8 cellular contexts compared by ENCODE assay signal in the genomic region with DNA sequence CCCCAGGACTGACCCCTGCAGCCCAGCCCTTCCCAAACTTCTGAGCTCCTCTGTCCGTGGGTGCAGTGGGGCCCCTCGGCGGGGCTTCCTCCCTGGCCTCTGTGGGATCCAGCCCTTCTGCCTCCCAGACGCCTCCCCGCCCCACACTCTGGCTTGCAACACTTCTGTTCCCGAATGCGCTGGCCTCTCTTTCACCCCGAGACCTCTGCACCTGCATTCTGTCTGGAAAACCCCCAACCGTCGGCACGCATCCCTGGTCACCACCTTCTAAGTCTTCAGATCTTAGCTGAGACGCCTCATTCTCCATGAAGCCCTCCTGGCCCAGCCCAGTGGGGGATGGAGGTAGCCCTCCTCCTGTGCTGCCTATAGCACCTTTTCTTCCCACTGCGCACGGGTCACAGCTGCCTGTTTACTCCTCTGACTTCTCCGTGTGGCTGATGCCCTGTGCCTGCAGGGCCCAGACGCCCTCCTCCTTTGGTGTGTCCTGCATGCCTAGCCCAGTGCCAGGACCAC. TPM values are rescaled to one million over a fixed set of nuclear protein-coding genes. Genes with fewer than 3 reads are reported as not detected.
A peak's percentile ranks its signal among the peaks of the same experiment; 100 is the strongest.
DNase-seq lines count a peak whose midpoint lies in the region; ATAC-seq and TF ChIP-seq lines count a peak whose summit lies in the region.

No MANE protein-coding gene starts in this region.

- H2BK20ac ChIP-seq in IMR-90 (ENCODE audit: low read depth, low read length) = no peak overlapping the region

- peak overlapping the region; percentile 69 to 85 for H3K4me3 Mint-ChIP-seq in CD14-positive monocyte

- no peaks in the 10 kb centered on the region for H4K20me1 ChIP-seq in IMR-90 (ENCODE audit: insufficient read depth, low read length)

- in situ Hi-C loops in IMR-90 (cut with MboI; ENCODE audit: low sequenced_read_pairs) = no loop called here
- in situ Hi-C loops in HAP-1 (cut with MboI; ENCODE audit: low sequenced_read_pairs) = no loop called here

- H3K4me1 Mint-ChIP-seq in CD14-positive monocyte = peaks cover 55% of the 10 kb centered on the region

- H3K9ac ChIP-seq in IMR-90 (ENCODE audit: low read depth, low read length) = no peak overlapping the region

- H3K9me3 ChIP-seq in IMR-90 (ENCODE audit: control insufficient read depth, insufficient read depth, low read length) (no peaks in the 10 kb centered on the region), lung (ENCODE audit: control insufficient read depth in 2 of 2, insufficient read depth in 1 of 2, low read length in 1 of 2) (no peaks in the 10 kb centered on the region), HAP-1 (no peaks in the 10 kb centered on the region)

- ATAC-seq in IMR-90 (ENCODE audit: low read depth) (no peak), lung (ENCODE audit: insufficient read depth, low FRiP score) (no peak), GM21528 (IDR thresholded peaks at IDR 0.05; ENCODE audit: low FRiP score, unreplicated experiment) (no peak), HG02623 (IDR thresholded peaks at IDR 0.05; ENCODE audit: unreplicated experiment) (no peak)

- peak overlapping the region in 3 of 7 donors; percentile 47 to 80 (median 63) for H3K27ac Mint-ChIP-seq in CD14-positive monocyte

- H3K27me3 ChIP-seq in IMR-90 (ENCODE audit: control insufficient read depth, insufficient read depth, low read length) = peaks cover 7% of the 10 kb centered on the region; the same call in 1 of the 2 replicates
- H3K27me3 ChIP-seq in lung (ENCODE audit: control insufficient read depth, insufficient read depth) = no peaks in the 10 kb centered on the region
- no peaks in the 10 kb centered on the region for H3K27me3 ChIP-seq in HAP-1 (ENCODE audit: low read depth)

- H2BK5ac ChIP-seq in IMR-90 (ENCODE audit: low read depth, low read length, poor library complexity, severe bottlenecking) = no peak overlapping the region

- no peaks in the 10 kb centered on the region for H3K36me3 Mint-ChIP-seq in CD14-positive monocyte

- H3K4me1 ChIP-seq in IMR-90 (ENCODE audit: control insufficient read depth, insufficient read depth, low read length) (peaks cover 3% of the 10 kb centered on the region; the same call in 1 of the 2 replicates), lung (ENCODE audit: control insufficient read depth in 2 of 2, insufficient read depth in 2 of 2, low read length in 2 of 2) (peaks cover 0 to 21% of the 10 kb centered on the region in 2 donors), HAP-1 (no peaks in the 10 kb centered on the region)

- H4K91ac ChIP-seq in IMR-90 (ENCODE audit: insufficient read depth, low read depth, low read length) = no peak overlapping the region

- peaks cover 0 to 4% of the 10 kb centered on the region in 2 experiments; a peak in 1 of 4 replicates for H3K79me1 ChIP-seq in IMR-90 (ENCODE audit: low read depth in 1 of 2, low read length in 2 of 2)

- H4K8ac ChIP-seq in IMR-90 (ENCODE audit: low read depth in 2 of 2, low read length in 2 of 2) = no peak overlapping the region

- H2AK5ac ChIP-seq in IMR-90 (ENCODE audit: low read depth, low read length) = no peak overlapping the region

- no peak overlapping the region for H3K4me3 ChIP-seq in IMR-90 (ENCODE audit: insufficient read depth, low read depth, low read length)
- H3K4me3 ChIP-seq in lung = no peak overlapping the region
- H3K4me3 ChIP-seq in HAP-1 = no peak overlapping the region

- WGBS in IMR-90 (ENCODE audit: extremely low coverage in 2 of 2, insufficient read length in 1 of 2), 2 experiments = 27% methylated on average over 8 of the region's 16 CpGs; no CpG with 5 or more reads in 1 of the 2 experiments
- 14 to 31% methylated on average over 15 to 16 of the region's 16 CpGs for WGBS in lung, 2 donors

- POLR2A ChIA-PET in IMR-90 (lab: Charles Lee; ENCODE audit: unreplicated experiment) = no interaction called here

- H2BK120ac ChIP-seq in IMR-90 (ENCODE audit: low read depth, low read length) = no peak overlapping the region

- no peak overlapping the region for H3K18ac ChIP-seq in IMR-90 (ENCODE audit: low read depth, low read length)

- no peak overlapping the region for H3K4me2 ChIP-seq in IMR-90 (ENCODE audit: low read depth, low read length)

- H3K14ac ChIP-seq in IMR-90 (replicated peaks; ENCODE audit: low read depth, low read length) = no peak overlapping the region

- no peak for TF ChIP-seq POLR2A in IMR-90 (IDR thresholded peaks at IDR 0.05; ENCODE audit: low read depth, low read length)

- no peak for TF ChIP-seq RAD21 in IMR-90 (IDR thresholded peaks at IDR 0.05; ENCODE audit: low read length)

- H2BK15ac ChIP-seq in IMR-90 (ENCODE audit: low read depth, low read length) = no peak overlapping the region

- H3K27me3 Mint-ChIP-seq in CD14-positive monocyte (ENCODE audit: low read depth in 3 of 3) = peaks cover 0 to 2% (median 1%) of the 10 kb centered on the region in 3 donors

- no peak overlapping the region for H2AK9ac ChIP-seq in IMR-90 (replicated peaks; ENCODE audit: low read depth, low read length, poor library complexity)

- H3K9me3 Mint-ChIP-seq in CD14-positive monocyte = peaks cover 0 to 4% (median 0%) of the 10 kb centered on the region in 7 donors

- no peak overlapping the region for H4K5ac ChIP-seq in IMR-90 (ENCODE audit: low read depth, low read length)

- CTCF ChIA-PET in IMR-90 (lab: Yijun Ruan, JAX) = no interaction called here

- BruUV-seq in IMR-90 (replicated peaks; lab: Mats Ljungman, UMichigan) = no TSS peak

- no peak overlapping the region for H3K4ac ChIP-seq in IMR-90 (ENCODE audit: low read depth, low read length)

- intact Hi-C loops in CD14-positive monocyte (cut with micrococcal nuclease) = no loop called here
- intact Hi-C loops in IMR-90 (cut with micrococcal nuclease) = loop anchor here (10.0 kb wide), 1 partner anchor 447 kb away; no protein-coding TSS in a partner anchor

- H2AFZ ChIP-seq in IMR-90 (replicated peaks; ENCODE audit: low read length, poor library complexity) = peak overlapping the region; percentile 14

- no peak overlapping the region for H3K56ac ChIP-seq in IMR-90 (ENCODE audit: extremely low read depth, insufficient read depth, low read length)

- DNase-seq in CD14-positive monocyte (ENCODE audit: low spot score) (peak; percentile 51), IMR-90 (peak; percentile 13), lung (ENCODE audit: low spot score) (no peak), HAP-1 (ENCODE audit: low spot score in 2 of 2) (no peak), iPS-NIHi7 (ENCODE audit: extremely low spot score) (no peak)
- peak; percentile 28 for DNase-seq in activated naive CD4-positive, alpha-beta T cell treated with Interleukin-2 at 50 U/mL for 16 hours

- TF ChIP-seq CTCF in CD14-positive monocyte (IDR thresholded peaks at IDR 0.05) (no peak), IMR-90 (conservative IDR thresholded peaks at IDR 0.05; ENCODE audit: low read depth, low read length) (no peak), lung (IDR thresholded peaks at IDR 0.05; ENCODE audit: control extremely low read depth, extremely low read depth) (no peak)

- no peak overlapping the region for H3K27ac ChIP-seq in IMR-90 (ENCODE audit: insufficient read depth, low read length)
- H3K27ac ChIP-seq in lung (ENCODE audit: low read depth in 1 of 2, low read length in 1 of 2) = peak overlapping the region; percentile 52 to 83

- no peak overlapping the region for H3K23ac ChIP-seq in IMR-90 (ENCODE audit: low read depth, low read length)

- dilution Hi-C loops in IMR-90 (cut with HindIII; ENCODE audit: low sequenced_read_pairs, unreplicated experiment) = no loop called here

- H3K36me3 ChIP-seq in IMR-90 (ENCODE audit: control insufficient read depth, insufficient read depth, low read length) = no peaks in the 10 kb centered on the region
- no peaks in the 10 kb centered on the region for H3K36me3 ChIP-seq in lung (ENCODE audit: control insufficient read depth in 2 of 2, insufficient read depth in 2 of 2, low read length in 2 of 2)
- H3K36me3 ChIP-seq in HAP-1 (replicated peaks) = no peaks in the 10 kb centered on the region

- H3K9me1 ChIP-seq in IMR-90 (ENCODE audit: insufficient read depth, low read length) = 0 out of 2 replicates have a peak, but pooled peaks cover 6% of the 10 kb centered on the region

TF ChIP-seq in IMR-90, 13 proteins besides CTCF, POLR2A, EP300 and RAD21 (continues in another document):
- TF ChIP-seq MAFK (IDR thresholded peaks at IDR 0.05; ENCODE audit: low read depth, low read length) (no peak), MXI1 (IDR thresholded peaks at IDR 0.05; ENCODE audit: borderline replicate concordance, low read depth, low read length) (no peak), MAZ (IDR thresholded peaks at IDR 0.05; ENCODE audit: borderline replicate concordance, low read depth, low read length) (no peak), BHLHE40 (IDR thresholded peaks at IDR 0.05; ENCODE audit: low read depth, low read length) (no peak), FOS (IDR thresholded peaks at IDR 0.05; ENCODE audit: low read depth, low read length) (no peak), CHD1 (IDR thresholded peaks at IDR 0.05; ENCODE audit: low read depth, low read length) (no peak), RCOR1 (IDR thresholded peaks at IDR 0.05; ENCODE audit: insufficient replicate concordance, low read length) (no peak), SMC3 (IDR thresholded peaks at IDR 0.05; ENCODE audit: low read depth, low read length) (no peak)
- TF ChIP-seq, protein P1, sequence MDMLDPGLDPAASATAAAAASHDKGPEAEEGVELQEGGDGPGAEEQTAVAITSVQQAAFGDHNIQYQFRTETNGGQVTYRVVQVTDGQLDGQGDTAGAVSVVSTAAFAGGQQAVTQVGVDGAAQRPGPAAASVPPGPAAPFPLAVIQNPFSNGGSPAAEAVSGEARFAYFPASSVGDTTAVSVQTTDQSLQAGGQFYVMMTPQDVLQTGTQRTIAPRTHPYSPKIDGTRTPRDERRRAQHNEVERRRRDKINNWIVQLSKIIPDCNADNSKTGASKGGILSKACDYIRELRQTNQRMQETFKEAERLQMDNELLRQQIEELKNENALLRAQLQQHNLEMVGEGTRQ (IDR thresholded peaks at IDR 0.05; ENCODE audit: low read depth, low read length) = no peak

RNA-seq across cellular contexts. Expression of a gene that starts 26.4 kb away (rescaled TPM):
- polyA plus RNA-seq in CD14-positive monocyte = not detected
- total RNA-seq in IMR-90 (2012; rRNA removed) = not detected in 2 replicates
- polyA plus RNA-seq in IMR-90 (2012; rRNA removed) = not detected in 2 replicates
- polyA plus RNA-seq in IMR-90 (2012; cell fraction: cytosol; rRNA removed) = not detected in 2 replicates
- not detected in 2 replicates for polyA plus RNA-seq in IMR-90 (2012; cell fraction: nucleus; rRNA removed; ENCODE audit: low replicate concordance)
- total RNA-seq in lung = under 1 TPM in 1 of 2 donors, not detected in 1; 0.97 TPM
- polyA plus RNA-seq in lung = under 1 TPM in 1 of 2 donors, not detected in 1; 0.08 TPM

RNA-seq across cellular contexts. Expression of a gene that starts 43.8 kb away (rescaled TPM):
- polyA plus RNA-seq in CD14-positive monocyte (not detected), IMR-90 (2012; rRNA removed) (16.6 and 19.5 TPM in 2 replicates), lung (1 to 10 TPM; 2.0 to 2.8 TPM)
- total RNA-seq in IMR-90 (2012; rRNA removed) (52.7 and 53.6 TPM in 2 replicates), lung (10 to 100 TPM in 1 of 2 donors, 1 to 10 TPM in 1; 1.1 to 11.2 TPM)
- polyA plus RNA-seq in IMR-90 (2012; cell fraction: cytosol; rRNA removed) = 10.6 and 17.7 TPM in 2 replicates
- polyA plus RNA-seq in IMR-90 (2012; cell fraction: nucleus; rRNA removed; ENCODE audit: low replicate concordance) = 5.5 and 7.2 TPM in 2 replicates

Comparison
In these comparisons a context has a peak if more than half of its experiments do, and no peak if none do; other contexts are left out.
1. DNase-seq: peak in CD14-positive monocyte (single experiment), IMR-90 (single experiment) and activated naive CD4-positive, alpha-beta T cell treated with Interleukin-2 at 50 U/mL for 16 hours (single experiment); none in lung (single experiment), HAP-1 (0 of 2) and iPS-NIHi7 (single experiment).